In the genomic region with DNA sequence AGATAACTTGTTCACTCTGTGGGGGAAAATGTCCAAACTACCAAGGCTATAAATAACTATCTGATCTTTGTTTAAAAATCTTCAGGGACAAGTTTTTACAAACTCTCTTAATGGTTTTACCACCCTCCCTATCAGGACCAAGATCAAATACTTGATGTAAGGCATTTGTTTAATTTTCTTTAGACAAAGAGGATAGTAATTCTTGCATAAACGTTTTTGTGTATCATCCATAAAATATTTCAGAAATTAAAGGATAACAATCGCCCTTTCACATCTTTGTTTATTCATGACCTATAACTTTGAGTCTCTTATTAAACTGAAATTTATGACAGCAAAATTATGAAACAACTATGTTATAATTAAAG, we compare ENCODE assay signal across 30 cellular contexts.
DNase-seq lines count a peak whose midpoint lies in the region; ATAC-seq, FAIRE-seq and TF ChIP-seq lines count a peak whose summit lies in the region.
"Had no signal": no experiment of that assay in that cellular context is flagged by ENCODE, and none has a peak within 500 bp of the region (broad histone marks: within the 10 kb centered on the region; RNA-seq: fewer than 3 reads in every experiment).

No MANE protein-coding gene starts in this region.

- peaks cover 25% of the 10 kb centered on the region for H3K4me1 Mint-ChIP-seq in astrocyte (ENCODE audit: low read depth, unreplicated experiment)
- H3K4me1 Mint-ChIP-seq: activated CD4-positive, alpha-beta T cell treated with anti-CD3 and anti-CD28 coated beads for 36 hours; naive thymus-derived CD8-positive, alpha-beta T cell; stimulated activated naive B cell treated with anti-CD40 and anti-IgM and Interleukin-4, amounts not matched to agents 10 μg/mL and 1 μg/mL and 100 μg/mL, for 72 hours had no signal

- H3K9ac ChIP-seq in IMR-90 (ENCODE audit: low read depth, low read length) (no peak overlapping the region), astrocyte (ENCODE audit: low read length) (no peak overlapping the region)

- no TSS peak for BruUV-seq in IMR-90 (replicated peaks; lab: Mats Ljungman, UMichigan)

- no peak overlapping the region for H2AK9ac ChIP-seq in IMR-90 (replicated peaks; ENCODE audit: low read depth, low read length, poor library complexity)

- TF ChIP-seq POLR2A in IMR-90 (IDR thresholded peaks at IDR 0.05; ENCODE audit: low read depth, low read length) (no peak), uterus (IDR thresholded peaks at IDR 0.05) (no peak)

- H2AFZ ChIP-seq in IMR-90 (replicated peaks; ENCODE audit: low read length, poor library complexity) (no peak overlapping the region), astrocyte (ENCODE audit: low read depth, low read length) (no peak overlapping the region), osteoblast (ENCODE audit: low read length) (no peak overlapping the region)

- POLR2A ChIA-PET in IMR-90 (lab: Charles Lee; ENCODE audit: unreplicated experiment), result no interaction called here

- H2BK20ac ChIP-seq in IMR-90 (ENCODE audit: low read depth, low read length), result no peak overlapping the region

- CTCF ChIA-PET in IMR-90 (lab: Yijun Ruan, JAX), result interaction anchor here (0.7 kb wide), 1 partner anchor 35 kb away, joined by 3 read pairs; no protein-coding TSS in a partner anchor

- H3K4me3 ChIP-seq in IMR-90 (ENCODE audit: insufficient read depth, low read depth, low read length) (no peak overlapping the region), astrocyte (ENCODE audit: insufficient read depth, low read depth, low read length) (no peak overlapping the region), osteoblast (ENCODE audit: insufficient read depth, low read length) (no peak overlapping the region), upper lobe of right lung (no peak overlapping the region), uterus (no peak overlapping the region)
- H3K4me3 ChIP-seq: cardiac muscle cell, colonic mucosa, GM12878, heart left ventricle had no signal

- H2BK5ac ChIP-seq in IMR-90 (ENCODE audit: low read depth, low read length, poor library complexity, severe bottlenecking), result no peak overlapping the region

- H3K27me3 Mint-ChIP-seq in astrocyte (ENCODE audit: low read depth, unreplicated experiment), result no peaks in the 10 kb centered on the region
- H3K27me3 Mint-ChIP-seq: activated CD4-positive, alpha-beta T cell treated with anti-CD3 and anti-CD28 coated beads for 36 hours; stimulated activated naive B cell treated with anti-CD40 and anti-IgM and Interleukin-4, amounts not matched to agents 10 μg/mL and 1 μg/mL and 100 μg/mL, for 72 hours had no signal

- H2BK15ac ChIP-seq in IMR-90 (ENCODE audit: low read depth, low read length), result no peak overlapping the region; the same call in 2 of the 3 replicates

- H3K36me3 ChIP-seq in IMR-90 (ENCODE audit: control insufficient read depth, insufficient read depth, low read length), result no peaks in the 10 kb centered on the region
- H3K36me3 ChIP-seq in astrocyte (ENCODE audit: insufficient read depth, low read length), result no peaks in the 10 kb centered on the region
- no peaks in the 10 kb centered on the region for H3K36me3 ChIP-seq in osteoblast (ENCODE audit: insufficient read depth, low read length)
- peaks cover 3% of the 10 kb centered on the region for H3K36me3 ChIP-seq in upper lobe of right lung
- no peaks in the 10 kb centered on the region for H3K36me3 ChIP-seq in uterus
- H3K36me3 ChIP-seq: BE2C, colonic mucosa had no signal

- no peak overlapping the region for H4K91ac ChIP-seq in IMR-90 (ENCODE audit: insufficient read depth, low read depth, low read length)

- intact Hi-C loops in IMR-90 (cut with micrococcal nuclease) (loop anchor here (10.0 kb wide), 1 partner anchor 152 kb away; no protein-coding TSS in a partner anchor), upper lobe of right lung (cut with DNase I) (no loop called here), uterus (cut with DNase I; ENCODE audit: low total_unique reads) (no loop called here)

- H2BK120ac ChIP-seq in IMR-90 (ENCODE audit: low read depth, low read length), result no peak overlapping the region

- peak; percentile 54 for FAIRE-seq in astrocyte (lab: Jason Lieb, UNC)
- FAIRE-seq: GM12878 had no signal

- H3K9me1 ChIP-seq in IMR-90 (ENCODE audit: insufficient read depth, low read length), result no peaks in the 10 kb centered on the region; the same call in 1 of the 2 replicates

- TF ChIP-seq CTCF in IMR-90 (conservative IDR thresholded peaks at IDR 0.05; ENCODE audit: low read depth, low read length), result no peak
- no peak for TF ChIP-seq CTCF in astrocyte (IDR thresholded peaks at IDR 0.05; ENCODE audit: insufficient read depth, low read depth, low read length)
- no peak for TF ChIP-seq CTCF in osteoblast (IDR thresholded peaks at IDR 0.05; ENCODE audit: extremely low read depth, low read depth, low read length)
- TF ChIP-seq CTCF in upper lobe of right lung (IDR thresholded peaks at IDR 0.05), result no peak
- no peak for TF ChIP-seq CTCF in uterus (IDR thresholded peaks at IDR 0.05)

- H3K27ac ChIP-seq in IMR-90 (ENCODE audit: insufficient read depth, low read length), result no peak overlapping the region
- peak overlapping the region; percentile 23 for H3K27ac ChIP-seq in astrocyte (ENCODE audit: low read depth, low read length)
- H3K27ac ChIP-seq in osteoblast (ENCODE audit: low read depth, low read length), result peak overlapping the region; percentile 42
- no peak overlapping the region for H3K27ac ChIP-seq in upper lobe of right lung
- H3K27ac ChIP-seq in uterus, result no peak overlapping the region
- H3K27ac ChIP-seq: cardiac muscle cell, colonic mucosa, heart left ventricle, RWPE1, VCaP had no signal

- no peak overlapping the region for H3K4ac ChIP-seq in IMR-90 (ENCODE audit: low read depth, low read length)

- H3K9me3 Mint-ChIP-seq in astrocyte (ENCODE audit: unreplicated experiment), result no peaks in the 10 kb centered on the region
- H3K9me3 Mint-ChIP-seq: activated CD8-positive, alpha-beta T cell treated with anti-CD3 and anti-CD28 coated beads for 36 hours; activated naive CD4-positive, alpha-beta T cell treated with anti-CD3 and anti-CD28 coated beads, Interleukin-2, amount 50 U/mL, for 72 hours; CD8-positive, alpha-beta T cell; stimulated activated naive B cell treated with anti-CD40 and anti-IgM and Interleukin-4, amounts not matched to agents 10 μg/mL and 1 μg/mL and 100 μg/mL, for 72 hours had no signal

- no CpG with 5 or more reads among the region's 2 CpGs for WGBS in IMR-90 (ENCODE audit: extremely low coverage in 2 of 2, insufficient read length in 1 of 2), 2 experiments

- ATAC-seq in IMR-90 (ENCODE audit: low read depth), result peak; percentile 14; the same call in 1 of the 2 replicates
- ATAC-seq in upper lobe of right lung, result no peak
- ATAC-seq: activated CD4-positive, alpha-beta T cell treated with anti-CD3 and anti-CD28 coated beads for 36 hours; activated CD8-positive, alpha-beta T cell treated with anti-CD3 and anti-CD28 coated beads for 36 hours; activated naive CD4-positive, alpha-beta T cell treated with anti-CD3 and anti-CD28 coated beads, Interleukin-2, amount 50 U/mL, for 72 hours; CD8-positive, alpha-beta T cell; GM12878; heart left ventricle; naive thymus-derived CD8-positive, alpha-beta T cell; stimulated activated naive B cell treated with anti-CD40 and anti-IgM and Interleukin-4, amounts not matched to agents 10 μg/mL and 1 μg/mL and 100 μg/mL, for 72 hours had no signal

- peaks cover 8% of the 10 kb centered on the region for H3K36me3 Mint-ChIP-seq in astrocyte (ENCODE audit: low read depth, unreplicated experiment)
- H3K36me3 Mint-ChIP-seq: activated naive CD4-positive, alpha-beta T cell treated with anti-CD3 and anti-CD28 coated beads, Interleukin-2, amount 50 U/mL, for 72 hours; CD8-positive, alpha-beta T cell; naive thymus-derived CD8-positive, alpha-beta T cell; stimulated activated naive B cell treated with anti-CD40 and anti-IgM and Interleukin-4, amounts not matched to agents 10 μg/mL and 1 μg/mL and 100 μg/mL, for 72 hours had no signal

- no peak overlapping the region for H3K18ac ChIP-seq in IMR-90 (ENCODE audit: low read depth, low read length)

- no peak for TF ChIP-seq RAD21 in IMR-90 (IDR thresholded peaks at IDR 0.05; ENCODE audit: low read length)

- no peak overlapping the region for H4K8ac ChIP-seq in IMR-90 (ENCODE audit: low read depth in 2 of 2, low read length in 2 of 2)

- H3K56ac ChIP-seq in IMR-90 (ENCODE audit: extremely low read depth, insufficient read depth, low read length), result no peak overlapping the region

- H4K20me1 ChIP-seq in IMR-90 (ENCODE audit: insufficient read depth, low read length) (no peaks in the 10 kb centered on the region), astrocyte (ENCODE audit: insufficient read depth, low read length) (no peaks in the 10 kb centered on the region), osteoblast (ENCODE audit: insufficient read depth, low read length) (no peaks in the 10 kb centered on the region)

- no peak overlapping the region for H3K4me3 Mint-ChIP-seq in astrocyte (ENCODE audit: unreplicated experiment)
- H3K4me3 Mint-ChIP-seq: activated CD4-positive, alpha-beta T cell treated with anti-CD3 and anti-CD28 coated beads for 36 hours; activated CD8-positive, alpha-beta T cell treated with anti-CD3 and anti-CD28 coated beads for 36 hours; CD8-positive, alpha-beta T cell; naive thymus-derived CD8-positive, alpha-beta T cell; stimulated activated naive B cell treated with anti-CD40 and anti-IgM and Interleukin-4, amounts not matched to agents 10 μg/mL and 1 μg/mL and 100 μg/mL, for 72 hours had no signal

- no peaks in the 10 kb centered on the region for H3K79me1 ChIP-seq in IMR-90 (ENCODE audit: low read depth in 1 of 2, low read length in 2 of 2)

- H3K9me3 ChIP-seq in IMR-90 (ENCODE audit: control insufficient read depth, insufficient read depth, low read length) (no peaks in the 10 kb centered on the region), astrocyte (ENCODE audit: insufficient read depth, low read depth, low read length) (no peaks in the 10 kb centered on the region), osteoblast (ENCODE audit: low read depth, low read length) (no peaks in the 10 kb centered on the region), upper lobe of right lung (no peaks in the 10 kb centered on the region), uterus (no peaks in the 10 kb centered on the region)
- H3K9me3 ChIP-seq: BE2C, colonic mucosa, heart left ventricle had no signal

- peak overlapping the region; percentile 61; the same call in 1 of the 2 replicates for H3K4me2 ChIP-seq in IMR-90 (ENCODE audit: low read depth, low read length)
- H3K4me2 ChIP-seq in astrocyte (ENCODE audit: low read length), result peak overlapping the region; percentile 32
- H3K4me2 ChIP-seq in osteoblast (ENCODE audit: insufficient read depth, low read length), result peak overlapping the region; percentile 30

- no peak overlapping the region for H4K5ac ChIP-seq in IMR-90 (ENCODE audit: low read depth, low read length)

- no peak overlapping the region for H3K27ac Mint-ChIP-seq in astrocyte (ENCODE audit: unreplicated experiment)
- H3K27ac Mint-ChIP-seq: activated CD4-positive, alpha-beta T cell treated with anti-CD3 and anti-CD28 coated beads for 36 hours; activated CD8-positive, alpha-beta T cell treated with anti-CD3 and anti-CD28 coated beads for 36 hours; activated naive CD4-positive, alpha-beta T cell treated with anti-CD3 and anti-CD28 coated beads, Interleukin-2, amount 50 U/mL, for 72 hours; CD8-positive, alpha-beta T cell; naive thymus-derived CD8-positive, alpha-beta T cell; stimulated activated naive B cell treated with anti-CD40 and anti-IgM and Interleukin-4, amounts not matched to agents 10 μg/mL and 1 μg/mL and 100 μg/mL, for 72 hours had no signal

- in situ Hi-C loops in IMR-90 (cut with MboI; ENCODE audit: low sequenced_read_pairs), result no loop called here

- H3K14ac ChIP-seq in IMR-90 (replicated peaks; ENCODE audit: low read depth, low read length), result no peak overlapping the region

- DNase-seq in EH (ENCODE audit: low read depth) (peak; percentile 87), IMR-90 (no peak), astrocyte (ENCODE audit: low read depth) (no peak), osteoblast (ENCODE audit: insufficient read length, low spot score, missing footprints) (no peak), upper lobe of right lung (no peak), uterus (no peak)
- DNase-seq in stimulated activated CD4-positive, alpha-beta T cell treated with anti-CD3 and anti-CD28 coated beads, Interleukin-2, amount 100 ng/mL, for 48 hours, result no peak
- DNase-seq: activated CD4-positive, alpha-beta T cell treated with anti-CD3 and anti-CD28 coated beads for 36 hours; activated CD8-positive, alpha-beta T cell treated with anti-CD3 and anti-CD28 coated beads for 36 hours; activated effector memory CD4-positive, alpha-beta T cell treated with Interleukin-2 at 50 U/mL for 16 hours; anterior cingulate cortex; BE2C; CD8-positive, alpha-beta T cell; colonic mucosa; effector CD8-positive, alpha-beta T cell; GOT3; heart left ventricle; naive thymus-derived CD8-positive, alpha-beta T cell; NCI-H1092 treated with DMSO at 0.1 percent for 48 hours; NCI-H1694 treated with DMSO at 0.1 percent for 48 hours; NCI-H2171; NCI-H510A; occipital lobe; stimulated activated naive B cell treated with anti-CD40 and anti-IgM and Interleukin-4, amounts not matched to agents 10 μg/mL and 1 μg/mL and 100 μg/mL, for 72 hours; T-helper 9 cell had no signal

- H2AK5ac ChIP-seq in IMR-90 (ENCODE audit: low read depth, low read length), result no peak overlapping the region

- H3K79me2 ChIP-seq in astrocyte (ENCODE audit: insufficient read depth, low read length) (no peaks in the 10 kb centered on the region), osteoblast (ENCODE audit: insufficient read depth, low read length) (no peaks in the 10 kb centered on the region)

- no peak overlapping the region for H3K23ac ChIP-seq in IMR-90 (ENCODE audit: low read depth, low read length)

- H3K4me1 ChIP-seq in IMR-90 (ENCODE audit: control insufficient read depth, insufficient read depth, low read length) (peaks cover 4% of the 10 kb centered on the region; the same call in 1 of the 2 replicates), astrocyte (ENCODE audit: insufficient read depth, low read length) (peaks cover 18% of the 10 kb centered on the region), osteoblast (ENCODE audit: insufficient read depth, low read length) (peaks cover 21% of the 10 kb centered on the region), upper lobe of right lung (no peaks in the 10 kb centered on the region), uterus (no peaks in the 10 kb centered on the region)
- H3K4me1 ChIP-seq: BE2C, colonic mucosa had no signal

- H3K27me3 ChIP-seq in IMR-90 (ENCODE audit: control insufficient read depth, insufficient read depth, low read length) (no peaks in the 10 kb centered on the region), astrocyte (ENCODE audit: insufficient read depth, low read length) (no peaks in the 10 kb centered on the region), osteoblast (ENCODE audit: insufficient read depth, low read length) (no peaks in the 10 kb centered on the region), upper lobe of right lung (no peaks in the 10 kb centered on the region), uterus (no peaks in the 10 kb centered on the region)
- H3K27me3 ChIP-seq: BE2C, cardiac muscle cell, colonic mucosa, heart left ventricle had no signal

- dilution Hi-C loops in IMR-90 (cut with HindIII; ENCODE audit: low sequenced_read_pairs, unreplicated experiment), result no loop called here

Comparison
In these comparisons a context has a peak if more than half of its experiments do, and no peak if none do; other contexts are left out.
1. H3K27ac ChIP-seq: peak in astrocyte (single experiment) and osteoblast (single experiment); none in IMR-90 (single experiment), upper lobe of right lung (single experiment) and uterus (0 of 2).
2. Peak in every context shown above with its lines, with median percentiles within 50 percentile points of each other: H3K4me2 ChIP-seq.